In genomic region chr3:128878556-128879124, GRCh38 we compare ENCODE assay signal across 8 cellular contexts. TPM values are rescaled to one million over a fixed set of nuclear protein-coding genes. Genes with fewer than 3 reads are reported as not detected.
DNase-seq lines count a peak whose midpoint lies in the region; ATAC-seq and TF ChIP-seq lines count a peak whose summit lies in the region.

No MANE protein-coding gene starts in this region.

- peak overlapping the region; percentile 81 for H3K27ac ChIP-seq in MM.1S (ENCODE audit: low read length)
- peak overlapping the region; percentile 87 to 95 (median 94) for H3K27ac ChIP-seq in gastroesophageal sphincter

- H4K20me1 ChIP-seq in MM.1S (ENCODE audit: insufficient read depth, low read length), result no peaks in the 10 kb centered on the region

- peak overlapping the region; percentile 89 for H3K4me2 ChIP-seq in MM.1S (ENCODE audit: low read depth, low read length)

- peaks cover 18% of the 10 kb centered on the region for H3K36me3 Mint-ChIP-seq in activated naive CD4-positive, alpha-beta T cell treated with anti-CD3 and anti-CD28 coated beads, Interleukin-2, amount 10 ng/mL, durations not matched to agents 7 days and 5 days
- H3K36me3 Mint-ChIP-seq in osteocyte (ENCODE audit: unreplicated experiment), result peaks cover 6% of the 10 kb centered on the region

- peak; percentile 44 for DNase-seq in NCI-H2107 treated with DMSO at 0.1 percent for 48 hours (lab: John Stamatoyannopoulos, UW; ENCODE audit: unreplicated experiment)
- DNase-seq in NCI-H2107 (lab: John Stamatoyannopoulos, UW), result no peak
- peak; percentile 56 for DNase-seq in MM.1S
- peak; percentile 35 for DNase-seq in activated naive CD4-positive, alpha-beta T cell treated with anti-CD3 and anti-CD28 coated beads, Interleukin-2, amount 10 ng/mL, durations not matched to agents 7 days and 5 days
- DNase-seq in osteocyte (ENCODE audit: extremely low spot score, unreplicated experiment), result no peak
- DNase-seq in retina, result no peak

- peak overlapping the region; percentile 86 for H3K4me3 Mint-ChIP-seq in activated naive CD4-positive, alpha-beta T cell treated with anti-CD3 and anti-CD28 coated beads, Interleukin-2, amount 10 ng/mL, durations not matched to agents 7 days and 5 days
- H3K4me3 Mint-ChIP-seq in osteocyte (ENCODE audit: unreplicated experiment), result peak overlapping the region; percentile 87

- TF ChIP-seq POLR2A in gastroesophageal sphincter (IDR thresholded peaks at IDR 0.05), result no peak

- 0 to 2% methylated on average over 14 of the region's 14 CpGs for WGBS in gastroesophageal sphincter (ENCODE audit: low coverage in 1 of 2), 2 donors

- CTCF ChIA-PET in activated naive CD4-positive, alpha-beta T cell treated with anti-CD3 and anti-CD28 coated beads, Interleukin-2, amount 10 ng/mL, durations not matched to agents 7 days and 5 days (lab: Charles Lee), result interaction anchor here (0.5 to 5.0 kb wide), 10 partner anchors 15 to 438 kb away, joined by 3 to 32 read pairs (median 3); a partner anchor contains a TSS

- H3K9me3 ChIP-seq in MM.1S (replicated peaks; ENCODE audit: insufficient read depth, low read length) (no peaks in the 10 kb centered on the region), gastroesophageal sphincter (no peaks in the 10 kb centered on the region)

- H3K36me3 ChIP-seq in MM.1S (replicated peaks; ENCODE audit: insufficient read depth, low read length) (no peaks in the 10 kb centered on the region), gastroesophageal sphincter (peaks cover 0 to 17% of the 10 kb centered on the region in 2 donors)

- peak overlapping the region; percentile 88 for H3K27ac Mint-ChIP-seq in activated naive CD4-positive, alpha-beta T cell treated with anti-CD3 and anti-CD28 coated beads, Interleukin-2, amount 10 ng/mL, durations not matched to agents 7 days and 5 days
- H3K27ac Mint-ChIP-seq in osteocyte (ENCODE audit: unreplicated experiment), result peak overlapping the region; percentile 96

- H3K9me3 Mint-ChIP-seq in activated naive CD4-positive, alpha-beta T cell treated with anti-CD3 and anti-CD28 coated beads, Interleukin-2, amount 10 ng/mL, durations not matched to agents 7 days and 5 days, result no peaks in the 10 kb centered on the region
- H3K9me3 Mint-ChIP-seq in osteocyte (ENCODE audit: unreplicated experiment), result no peaks in the 10 kb centered on the region

- H3K79me2 ChIP-seq in MM.1S (ENCODE audit: low read length), result peaks cover 59% of the 10 kb centered on the region

- peak overlapping the region; percentile 76 for H3K4me3 ChIP-seq in MM.1S (ENCODE audit: low read length)
- peak overlapping the region; percentile 48 to 79 for H3K4me3 ChIP-seq in gastroesophageal sphincter

- no peaks in the 10 kb centered on the region for H3K9me2 ChIP-seq in MM.1S (replicated peaks; ENCODE audit: insufficient read depth, low read length)

- H3K9ac ChIP-seq in MM.1S (ENCODE audit: low read length), result peak overlapping the region; percentile 95

- peaks cover 62% of the 10 kb centered on the region for H3K4me1 Mint-ChIP-seq in activated naive CD4-positive, alpha-beta T cell treated with anti-CD3 and anti-CD28 coated beads, Interleukin-2, amount 10 ng/mL, durations not matched to agents 7 days and 5 days
- peaks cover 42% of the 10 kb centered on the region for H3K4me1 Mint-ChIP-seq in osteocyte (ENCODE audit: unreplicated experiment)

- H2AFZ ChIP-seq in MM.1S (ENCODE audit: low read length), result peak overlapping the region; percentile 22

- peaks cover 5% of the 10 kb centered on the region for H3K4me1 ChIP-seq in MM.1S (ENCODE audit: low read length)
- H3K4me1 ChIP-seq in gastroesophageal sphincter, result peaks cover 0 to 52% (median 17%) of the 10 kb centered on the region in 3 donors

- TF ChIP-seq CTCF in MM.1S (IDR thresholded peaks at IDR 0.05; ENCODE audit: low read length) (no peak), gastroesophageal sphincter (IDR thresholded peaks at IDR 0.05) (no peak), osteocyte (IDR thresholded peaks at IDR 0.05) (no peak)

- H3K27me3 ChIP-seq in MM.1S (replicated peaks; ENCODE audit: insufficient read depth, low read length) (no peaks in the 10 kb centered on the region), gastroesophageal sphincter (no peaks in the 10 kb centered on the region)

- TF ChIP-seq EP300 in gastroesophageal sphincter (IDR thresholded peaks at IDR 0.05), result no peak

- H3K27me3 Mint-ChIP-seq in activated naive CD4-positive, alpha-beta T cell treated with anti-CD3 and anti-CD28 coated beads, Interleukin-2, amount 10 ng/mL, durations not matched to agents 7 days and 5 days, result peaks cover 13% of the 10 kb centered on the region
- H3K27me3 Mint-ChIP-seq in osteocyte (ENCODE audit: unreplicated experiment), result peaks cover 9% of the 10 kb centered on the region

- H3F3A ChIP-seq in MM.1S (ENCODE audit: insufficient read depth, low read length), result no peaks in the 10 kb centered on the region

- peak; percentile 9 for ATAC-seq in GM21737 (IDR thresholded peaks at IDR 0.05; ENCODE audit: unreplicated experiment)
- ATAC-seq in gastroesophageal sphincter, result peak; percentile 57

RNA-seq across cellular contexts. Expression of gene ACAD9, which starts 0.8 kb away (rescaled TPM):
- total RNA-seq in gastroesophageal sphincter, result 10 to 100 TPM; 32.4 to 44.0 (median 38.7) TPM
- 45.4 and 50.8 TPM in 2 replicates for total RNA-seq in osteocyte

Comparison
In these comparisons a context has a peak if more than half of its experiments do, and no peak if none do; other contexts are left out.
1. DNase-seq: peak in NCI-H2107 treated with DMSO at 0.1 percent for 48 hours (single experiment), MM.1S (single experiment) and activated naive CD4-positive, alpha-beta T cell treated with anti-CD3 and anti-CD28 coated beads, Interleukin-2, amount 10 ng/mL, durations not matched to agents 7 days and 5 days (single experiment); none in NCI-H2107 (single experiment), osteocyte (single experiment) and retina (single experiment).